Comparison of ENCODE assay signal across 8 cellular contexts in genomic region chrX:3939967-3940610, GRCh38.
DNase-seq lines count a peak whose midpoint lies in the region; ATAC-seq, FAIRE-seq and TF ChIP-seq lines count a peak whose summit lies in the region.

No MANE protein-coding gene starts in this region.

- H3K4me1 ChIP-seq in esophagus squamous epithelium: peaks cover 0 to 13% (median 0%) of the 10 kb centered on the region in 3 donors
- no peaks in the 10 kb centered on the region for H3K4me1 ChIP-seq in kidney (ENCODE audit: control insufficient read depth in 1 of 2, insufficient read depth in 1 of 2, low read depth in 1 of 2, low read length in 2 of 2)

- no peaks in the 10 kb centered on the region for H3K36me3 Mint-ChIP-seq in natural killer cell
- peaks cover 6% of the 10 kb centered on the region for H3K36me3 Mint-ChIP-seq in natural killer cell treated with Interleukin-12 subunit alpha and Interleukin-12 subunit beta and Interleukin-15 and Interleukin-18, amount 100 ng/mL, for 72 hours

- H3K27ac Mint-ChIP-seq in natural killer cell: no peak overlapping the region
- no peak overlapping the region for H3K27ac Mint-ChIP-seq in natural killer cell treated with Interleukin-12 subunit alpha and Interleukin-12 subunit beta and Interleukin-15 and Interleukin-18, amount 100 ng/mL, for 72 hours

- H3K27ac ChIP-seq in esophagus squamous epithelium: no peak overlapping the region
- H3K27ac ChIP-seq in kidney (ENCODE audit: low read depth in 2 of 2, low read length in 2 of 2): no peak overlapping the region

- peaks cover 6 to 8% of the 10 kb centered on the region in 2 donors for H3K27me3 Mint-ChIP-seq in natural killer cell (ENCODE audit: low read depth in 2 of 2)
- H3K27me3 Mint-ChIP-seq in natural killer cell treated with Interleukin-12 subunit alpha and Interleukin-12 subunit beta and Interleukin-15 and Interleukin-18, amount 100 ng/mL, for 72 hours: peaks cover 7 to 13% of the 10 kb centered on the region in 2 donors

- no peak for FAIRE-seq in kidney (lab: Jason Lieb, UNC)

- H3K4me3 Mint-ChIP-seq in natural killer cell: no peak overlapping the region
- H3K4me3 Mint-ChIP-seq in natural killer cell treated with Interleukin-12 subunit alpha and Interleukin-12 subunit beta and Interleukin-15 and Interleukin-18, amount 100 ng/mL, for 72 hours: no peak overlapping the region

- no peaks in the 10 kb centered on the region for H3K27me3 ChIP-seq in esophagus squamous epithelium

- no peak for DNase-seq in natural killer cell
- DNase-seq in natural killer cell treated with Interleukin-12 subunit alpha and Interleukin-12 subunit beta and Interleukin-15 and Interleukin-18, amount 100 ng/mL, for 72 hours (ENCODE audit: low spot score): no peak
- DNase-seq in NCI-H748 (lab: John Stamatoyannopoulos, UW; ENCODE audit: unreplicated experiment): peak; percentile 60
- DNase-seq in esophagus squamous epithelium (lab: John Stamatoyannopoulos, UW): no peak
- DNase-seq in kidney: no peak
- no peak for DNase-seq in activated T-cell treated with anti-CD3 and anti-CD28 coated beads for 4 hours
- DNase-seq in activated naive CD4-positive, alpha-beta T cell treated with anti-CD3 and anti-CD28 coated beads, Interleukin-2, amount 50 U/mL, for 16 hours: no peak

- no peak for TF ChIP-seq POLR2A in esophagus squamous epithelium (IDR thresholded peaks at IDR 0.05)

- H3K9ac ChIP-seq in kidney (ENCODE audit: low read length in 2 of 2): no peak overlapping the region

- peaks cover 2 to 3% of the 10 kb centered on the region in 2 donors for H3K9me3 Mint-ChIP-seq in natural killer cell
- H3K9me3 Mint-ChIP-seq in natural killer cell treated with Interleukin-12 subunit alpha and Interleukin-12 subunit beta and Interleukin-15 and Interleukin-18, amount 100 ng/mL, for 72 hours: no peaks in the 10 kb centered on the region

- 0% methylated on average over 2 to 4 of the region's 4 CpGs for WGBS in esophagus squamous epithelium, 2 donors

- no peak overlapping the region for H3K4me3 ChIP-seq in esophagus squamous epithelium
- H3K4me3 ChIP-seq in kidney (ENCODE audit: low read length in 2 of 2): no peak overlapping the region

- no peaks in the 10 kb centered on the region for H3K36me3 ChIP-seq in esophagus squamous epithelium
- H3K36me3 ChIP-seq in kidney (ENCODE audit: control insufficient read depth in 1 of 2, insufficient read depth in 2 of 2, low read length in 2 of 2): no peaks in the 10 kb centered on the region

- intact Hi-C loops in natural killer cell (cut with micrococcal nuclease): no loop called here
- intact Hi-C loops in esophagus squamous epithelium (cut with DNase I): no loop called here
- intact Hi-C loops in kidney (cut with DNase I): no loop called here

- TF ChIP-seq CTCF in natural killer cell (IDR thresholded peaks at IDR 0.05) (peak; percentile 11), esophagus squamous epithelium (IDR thresholded peaks at IDR 0.05) (peak; percentile 11 to 48 (median 24)), kidney (IDR thresholded peaks at IDR 0.05; ENCODE audit: borderline replicate concordance, extremely low read depth, insufficient read depth) (no peak)

- no peak for ATAC-seq in natural killer cell
- ATAC-seq in natural killer cell treated with Interleukin-12 subunit alpha and Interleukin-12 subunit beta and Interleukin-15 and Interleukin-18, amount 100 ng/mL, for 72 hours: no peak
- no peak for ATAC-seq in GM21360 (IDR thresholded peaks at IDR 0.05; ENCODE audit: unreplicated experiment)

- H3K4me1 Mint-ChIP-seq in natural killer cell: no peaks in the 10 kb centered on the region
- no peaks in the 10 kb centered on the region for H3K4me1 Mint-ChIP-seq in natural killer cell treated with Interleukin-12 subunit alpha and Interleukin-12 subunit beta and Interleukin-15 and Interleukin-18, amount 100 ng/mL, for 72 hours (ENCODE audit: low read depth in 2 of 2)

- H3K9me3 ChIP-seq in esophagus squamous epithelium: peaks cover 0 to 5% (median 0%) of the 10 kb centered on the region in 3 donors
- H3K9me3 ChIP-seq in kidney (ENCODE audit: control insufficient read depth in 1 of 2, low read length in 2 of 2): no peaks in the 10 kb centered on the region
